Comparison of ENCODE assay signal across 24 cellular contexts in the genomic region with DNA sequence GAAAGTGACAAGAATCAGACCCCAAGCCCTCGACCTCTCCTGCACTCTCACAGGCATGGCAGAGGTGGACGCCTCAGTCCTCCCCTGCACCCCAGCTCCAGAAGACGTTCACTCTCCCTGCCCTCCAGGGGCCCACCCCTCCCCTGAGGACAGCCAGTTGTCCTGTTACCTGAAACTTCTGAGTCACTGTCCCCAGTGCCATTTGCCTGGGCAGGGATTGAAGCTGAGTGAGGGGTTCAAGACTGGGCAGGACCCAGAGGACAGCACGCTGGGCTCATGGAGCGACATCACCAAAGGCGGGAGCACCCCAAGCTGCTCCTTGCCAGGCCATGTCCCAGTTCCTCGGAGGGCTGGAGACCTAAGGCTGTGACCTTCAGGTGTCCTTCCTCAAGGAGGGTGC. TPM values are rescaled to one million over a fixed set of nuclear protein-coding genes. Genes with fewer than 3 reads are reported as not detected.
"Had no signal": no experiment of that assay in that cellular context is flagged by ENCODE, and none has a peak within 500 bp of the region (broad histone marks: within the 10 kb centered on the region; RNA-seq: fewer than 3 reads in every experiment).

No MANE protein-coding gene starts in this region.

- H3K4me3 Mint-ChIP-seq: activated naive CD8-positive, alpha-beta T cell; activated T-cell treated with anti-CD3 and anti-CD28 coated beads, Interleukin-2, amount 50 U/mL, for 4 hours; effector memory CD8-positive, alpha-beta T cell; naive thymus-derived CD4-positive, alpha-beta T cell; neural progenitor cell; stimulated activated naive B cell treated with anti-CD40 and anti-IgM and Interleukin-4, amounts not matched to agents 10 μg/mL and 1 μg/mL and 100 μg/mL, for 72 hours had no signal

- H3K9me3 Mint-ChIP-seq: activated T-cell treated with anti-CD3 and anti-CD28 coated beads, Interleukin-2, amount 50 U/mL, for 4 hours; activated T-helper 2 cell treated with anti-CD3 and anti-CD28 coated beads, Interferon-gamma antibody, Interleukin-2, Interleukin-4, amounts not matched to agents 10 μg/mL and 5 μg/mL and 100 μg/mL, durations not matched to agents 14 hours and 24 hours and 36 hours; effector memory CD8-positive, alpha-beta T cell; neural progenitor cell; stimulated activated naive B cell treated with anti-CD40 and anti-IgM and Interleukin-4, amounts not matched to agents 10 μg/mL and 1 μg/mL and 100 μg/mL, for 72 hours had no signal

- ATAC-seq: activated T-cell treated with anti-CD3 and anti-CD28 coated beads, Interleukin-2, amount 50 U/mL, for 4 hours; effector memory CD8-positive, alpha-beta T cell; esophagus mucosa; left colon; lower lobe of right lung; naive thymus-derived CD4-positive, alpha-beta T cell; stimulated activated naive B cell treated with anti-CD40 and anti-IgM and Interleukin-4, amounts not matched to agents 10 μg/mL and 1 μg/mL and 100 μg/mL, for 72 hours; T-helper 17 cell had no signal

- H3K36me3 ChIP-seq: adrenal gland, lower lobe of right lung, neural progenitor cell, upper lobe of left lung had no signal

- H3K4me3 ChIP-seq: adrenal gland, dorsolateral prefrontal cortex, lower lobe of right lung, neural progenitor cell, upper lobe of left lung had no signal

- H3K4me1 ChIP-seq: neural progenitor cell had no signal

- H3K4me2 ChIP-seq: neural progenitor cell had no signal

- H3K27me3 ChIP-seq: adrenal gland, neural progenitor cell, upper lobe of left lung had no signal

- DNase-seq: activated CD4-positive, alpha-beta T cell treated with anti-CD3 and anti-CD28 coated beads for 48 hours; activated CD4-positive, CD25-positive, alpha-beta regulatory T cell; activated CD8-positive, alpha-beta memory T cell treated with anti-CD3 and anti-CD28 coated beads, Interleukin-2, amount 50 U/mL, for 4 hours; activated naive CD4-positive, alpha-beta T cell; activated T-cell treated with anti-CD3 and anti-CD28 coated beads, Interleukin-2, amount 50 U/mL, for 4 hours; central memory CD4-positive, alpha-beta T cell; dorsolateral prefrontal cortex; effector memory CD8-positive, alpha-beta T cell; head of caudate nucleus; left colon; lower lobe of right lung; naive thymus-derived CD4-positive, alpha-beta T cell; stimulated activated CD4-positive, alpha-beta T cell treated with anti-CD3 and anti-CD28 coated beads, Interleukin-2, amount 100 ng/mL, for 24 hours; stimulated activated naive B cell treated with anti-CD40 and anti-IgM and Interleukin-4, amounts not matched to agents 10 μg/mL and 1 μg/mL and 100 μg/mL, for 72 hours; T-helper 17 cell; upper lobe of left lung had no signal

- H3K9me3 ChIP-seq: adrenal gland, lower lobe of right lung, upper lobe of left lung had no signal

- H3K27me3 Mint-ChIP-seq: activated naive CD8-positive, alpha-beta T cell; naive thymus-derived CD4-positive, alpha-beta T cell; T-helper 17 cell had no signal

- H3K27ac ChIP-seq: adrenal gland, neural progenitor cell had no signal

- H3K27ac Mint-ChIP-seq: activated naive CD8-positive, alpha-beta T cell; activated T-helper 2 cell treated with anti-CD3 and anti-CD28 coated beads, Interferon-gamma antibody, Interleukin-2, Interleukin-4, amounts not matched to agents 10 μg/mL and 5 μg/mL and 100 μg/mL, durations not matched to agents 14 hours and 24 hours and 36 hours; progenitor cell of endocrine pancreas; stimulated activated naive B cell treated with anti-CD40 and anti-IgM and Interleukin-4, amounts not matched to agents 10 μg/mL and 1 μg/mL and 100 μg/mL, for 72 hours; T-helper 17 cell had no signal

- H3K9ac ChIP-seq: neural progenitor cell had no signal

- H3K36me3 Mint-ChIP-seq: activated naive CD8-positive, alpha-beta T cell; naive thymus-derived CD4-positive, alpha-beta T cell; neural progenitor cell; stimulated activated naive B cell treated with anti-CD40 and anti-IgM and Interleukin-4, amounts not matched to agents 10 μg/mL and 1 μg/mL and 100 μg/mL, for 72 hours had no signal

RNA-seq across cellular contexts. Expression of gene COL6A3, which starts 34.2 kb away (rescaled TPM):
- total RNA-seq: endothelial cell of umbilical vein had no signal

RNA-seq across cellular contexts. Expression of gene MLPH, which starts 38.9 kb away (rescaled TPM):
- total RNA-seq: activated T-helper 2 cell treated with anti-CD3 and anti-CD28 coated beads, Interferon-gamma antibody, Interleukin-2, Interleukin-4, amounts not matched to agents 10 μg/mL and 5 μg/mL and 100 μg/mL, durations not matched to agents 14 hours and 24 hours and 36 hours; endothelial cell of umbilical vein; naive thymus-derived CD4-positive, alpha-beta T cell; skeletal muscle tissue; T-helper 17 cell had no signal
